Comparison of ENCODE assay signal across 1 cellular context in genomic region chr2:119246884-119247843, GRCh38.
TF ChIP-seq lines count a peak whose summit lies in the region.

No MANE protein-coding gene starts in this region.

TF ChIP-seq in H1, 55 proteins besides CTCF, POLR2A, EP300 and RAD21 (continued from another document):
- TF ChIP-seq RFX5 (IDR thresholded peaks at IDR 0.05; ENCODE audit: borderline replicate concordance, low read depth, low read length) (no peak), KDM1A (IDR thresholded peaks at IDR 0.05; ENCODE audit: borderline replicate concordance, low read length) (no peak), SIN3A (conservative IDR thresholded peaks at IDR 0.05 in 1 of 2, IDR thresholded peaks at IDR 0.05 in 1 of 2; ENCODE audit: low read depth in 1 of 2, low read length in 2 of 2) (no peak), SRF (IDR thresholded peaks at IDR 0.05; ENCODE audit: low read depth, low read length) (no peak), FOSL1 (IDR thresholded peaks at IDR 0.05; ENCODE audit: insufficient read depth, low read depth, low read length) (no peak), RNF2 (IDR thresholded peaks at IDR 0.05; ENCODE audit: borderline replicate concordance, low read depth, low read length, missing control alignments, poor library complexity, severe bottlenecking) (no peak), JUND (IDR thresholded peaks at IDR 0.05; ENCODE audit: low read length) (no peak), CREB1 (IDR thresholded peaks at IDR 0.05) (no peak), PHF8 (conservative IDR thresholded peaks at IDR 0.05; ENCODE audit: low read depth, low read length) (no peak), MAX (IDR thresholded peaks at IDR 0.05) (no peak), EZH2 (IDR thresholded peaks at IDR 0.05; ENCODE audit: low read depth, low read length, severe bottlenecking) (no peak), HDAC6 (IDR thresholded peaks at IDR 0.05; ENCODE audit: low read depth, low read length) (no peak), TAF7 (optimal IDR thresholded peaks at IDR 0.05; ENCODE audit: borderline replicate concordance, low read depth, low read length) (no peak), BCL11A (IDR thresholded peaks at IDR 0.05; ENCODE audit: low read depth in 2 of 2, low read length in 2 of 2) (no peak), GABPA (IDR thresholded peaks at IDR 0.05; ENCODE audit: borderline replicate concordance, insufficient read depth, low read length) (no peak), GTF2F1 (IDR thresholded peaks at IDR 0.05; ENCODE audit: borderline replicate concordance, low read depth, low read length) (no peak)
- TF ChIP-seq, protein P1, sequence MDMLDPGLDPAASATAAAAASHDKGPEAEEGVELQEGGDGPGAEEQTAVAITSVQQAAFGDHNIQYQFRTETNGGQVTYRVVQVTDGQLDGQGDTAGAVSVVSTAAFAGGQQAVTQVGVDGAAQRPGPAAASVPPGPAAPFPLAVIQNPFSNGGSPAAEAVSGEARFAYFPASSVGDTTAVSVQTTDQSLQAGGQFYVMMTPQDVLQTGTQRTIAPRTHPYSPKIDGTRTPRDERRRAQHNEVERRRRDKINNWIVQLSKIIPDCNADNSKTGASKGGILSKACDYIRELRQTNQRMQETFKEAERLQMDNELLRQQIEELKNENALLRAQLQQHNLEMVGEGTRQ (IDR thresholded peaks at IDR 0.05; ENCODE audit: low read length), result no peak
